Comparison of ENCODE assay signal across 1 cellular context in genomic region chr9:68967800-68968199, GRCh38.
TF ChIP-seq lines count a peak whose summit lies in the region.

No MANE protein-coding gene starts in this region.

TF ChIP-seq in K562, 482 proteins besides CTCF, POLR2A, EP300 and RAD21 (continued from another document):
- peak; percentile 79 for TF ChIP-seq ZNF316 (IDR thresholded peaks at IDR 0.05)
- no peak for TF ChIP-seq ZBTB17 (CRISPR knock-in tag; IDR thresholded peaks at IDR 0.05)
